35 cellular contexts compared by ENCODE assay signal in the genomic region with DNA sequence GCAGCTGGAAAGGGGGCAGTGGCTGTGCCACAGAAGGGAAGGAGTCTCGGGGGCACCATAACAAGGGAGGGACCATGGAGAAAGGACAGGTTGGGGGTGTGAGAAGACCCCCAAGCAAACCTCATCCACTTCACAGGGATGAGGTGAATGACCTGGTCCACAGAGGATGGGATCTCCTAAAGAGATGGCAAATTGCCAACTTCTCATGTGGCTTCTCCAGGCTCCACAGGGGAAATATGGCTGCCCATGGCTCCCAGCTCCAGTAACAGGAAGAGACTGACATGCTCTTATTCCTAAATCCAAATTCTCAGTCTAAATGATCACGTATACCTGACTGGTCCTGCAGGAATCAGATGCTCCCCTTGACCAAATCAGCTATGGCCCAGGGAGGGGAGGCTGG.
"Had no signal": no experiment of that assay in that cellular context is flagged by ENCODE, and none has a peak within 500 bp of the region (broad histone marks: within the 10 kb centered on the region; RNA-seq: fewer than 3 reads in every experiment).

No MANE protein-coding gene starts in this region.

- H3K4me3 Mint-ChIP-seq: activated B cell treated with CpG ODN at 0.5 μM for 24 hours; activated CD4-positive, alpha-beta memory T cell treated with anti-CD3 and anti-CD28 coated beads for 36 hours; activated CD4-positive, alpha-beta T cell treated with anti-CD3 and anti-CD28 coated beads, Interleukin-2, amount 10 ng/mL, durations not matched to agents 24 days and 14 days; activated CD8-positive, alpha-beta T cell treated with anti-CD3 and anti-CD28 coated beads for 36 hours; activated naive CD4-positive, alpha-beta T cell treated with anti-CD3 and anti-CD28 coated beads, Interleukin-2, amount 10 ng/mL, durations not matched to agents 7 days and 5 days; activated naive CD4-positive, alpha-beta T cell treated with anti-CD3 and anti-CD28 coated beads, Interleukin-2, amount 50 U/mL, for 24 hours; activated naive CD8-positive, alpha-beta T cell; activated naive CD8-positive, alpha-beta T cell treated with anti-CD3 and anti-CD28 coated beads, Interleukin-2, amount 10 ng/mL, durations not matched to agents 7 days and 5 days; activated naive CD8-positive, alpha-beta T cell treated with anti-CD3 and anti-CD28 coated beads, Interleukin-2, amount 50 U/mL, for 24 hours; activated T-cell treated with anti-CD3 and anti-CD28 coated beads, Interleukin-2, amount 50 U/mL, for 4 hours; brain; central memory CD8-positive, alpha-beta T cell; T-helper 1 cell treated with Interleukin-12 subunit alpha and Interleukin-12 subunit beta and Interleukin-4 antibody, amounts not matched to agents 30 μg/mL and 1 μg/mL, for 36 hours; T-helper 2 cell treated with Interferon-gamma antibody and Interleukin-4, amounts not matched to agents 5 μg/mL and 100 μg/mL, for 36 hours had no signal

- H3K27ac ChIP-seq: ascending aorta, cardiac muscle cell, VCaP had no signal

- H3K36me3 Mint-ChIP-seq: activated CD4-positive, alpha-beta memory T cell treated with anti-CD3 and anti-CD28 coated beads for 36 hours; activated naive CD4-positive, alpha-beta T cell treated with anti-CD3 and anti-CD28 coated beads, Interleukin-2, amount 10 ng/mL, durations not matched to agents 7 days and 5 days; activated naive CD4-positive, alpha-beta T cell treated with anti-CD3 and anti-CD28 coated beads, Interleukin-2, amount 50 U/mL, for 24 hours; activated naive CD8-positive, alpha-beta T cell; activated naive CD8-positive, alpha-beta T cell treated with anti-CD3 and anti-CD28 coated beads, Interleukin-2, amount 10 ng/mL, durations not matched to agents 7 days and 5 days; brain had no signal

- H3K4me1 Mint-ChIP-seq: activated B cell treated with CpG ODN at 0.5 μM for 24 hours; activated CD4-positive, alpha-beta T cell treated with anti-CD3 and anti-CD28 coated beads, Interleukin-2, amount 10 ng/mL, durations not matched to agents 24 days and 14 days; activated naive CD4-positive, alpha-beta T cell treated with anti-CD3 and anti-CD28 coated beads, Interleukin-2, amount 10 ng/mL, durations not matched to agents 7 days and 5 days; activated naive CD4-positive, alpha-beta T cell treated with anti-CD3 and anti-CD28 coated beads, Interleukin-2, amount 50 U/mL, for 24 hours; activated naive CD8-positive, alpha-beta T cell treated with anti-CD3 and anti-CD28 coated beads, Interleukin-2, amount 10 ng/mL, durations not matched to agents 7 days and 5 days; activated naive CD8-positive, alpha-beta T cell treated with anti-CD3 and anti-CD28 coated beads, Interleukin-2, amount 50 U/mL, for 24 hours; central memory CD8-positive, alpha-beta T cell had no signal

- H3K4me3 ChIP-seq: ascending aorta, cardiac muscle cell had no signal

- FAIRE-seq: TTC549 had no signal

- ATAC-seq: activated CD8-positive, alpha-beta T cell treated with anti-CD3 and anti-CD28 coated beads for 36 hours; activated naive CD8-positive, alpha-beta T cell treated with anti-CD3 and anti-CD28 coated beads, Interleukin-2, amount 50 U/mL, for 24 hours; activated T-cell treated with anti-CD3 and anti-CD28 coated beads, Interleukin-2, amount 50 U/mL, for 4 hours had no signal

- H3K27me3 ChIP-seq: ascending aorta, cardiac muscle cell had no signal

- H3K27ac Mint-ChIP-seq: activated B cell treated with CpG ODN at 0.5 μM for 24 hours; activated CD4-positive, alpha-beta memory T cell treated with anti-CD3 and anti-CD28 coated beads for 36 hours; activated CD4-positive, alpha-beta T cell treated with anti-CD3 and anti-CD28 coated beads, Interleukin-2, amount 10 ng/mL, durations not matched to agents 24 days and 14 days; activated CD8-positive, alpha-beta T cell treated with anti-CD3 and anti-CD28 coated beads for 36 hours; activated naive CD4-positive, alpha-beta T cell treated with anti-CD3 and anti-CD28 coated beads, Interleukin-2, amount 10 ng/mL, durations not matched to agents 7 days and 5 days; activated naive CD4-positive, alpha-beta T cell treated with anti-CD3 and anti-CD28 coated beads, Interleukin-2, amount 50 U/mL, for 24 hours; activated naive CD8-positive, alpha-beta T cell; activated naive CD8-positive, alpha-beta T cell treated with anti-CD3 and anti-CD28 coated beads, Interleukin-2, amount 10 ng/mL, durations not matched to agents 7 days and 5 days; activated naive CD8-positive, alpha-beta T cell treated with anti-CD3 and anti-CD28 coated beads, Interleukin-2, amount 50 U/mL, for 24 hours; activated T-helper 2 cell treated with anti-CD3 and anti-CD28 coated beads, Interferon-gamma antibody, Interleukin-2, Interleukin-4, amounts not matched to agents 10 μg/mL and 5 μg/mL and 100 μg/mL, durations not matched to agents 14 hours and 24 hours and 36 hours; brain; T-helper 1 cell treated with Interleukin-12 subunit alpha and Interleukin-12 subunit beta and Interleukin-4 antibody, amounts not matched to agents 30 μg/mL and 1 μg/mL, for 36 hours; T-helper 2 cell treated with Interferon-gamma antibody and Interleukin-4, amounts not matched to agents 5 μg/mL and 100 μg/mL, for 36 hours had no signal

- H3K9me3 ChIP-seq: ascending aorta had no signal

- H3K4me1 ChIP-seq: ascending aorta had no signal

- H3K9me3 Mint-ChIP-seq: activated B cell treated with CpG ODN at 0.5 μM for 24 hours; activated CD4-positive, alpha-beta T cell treated with anti-CD3 and anti-CD28 coated beads, Interleukin-2, amount 10 ng/mL, durations not matched to agents 24 days and 14 days; activated naive CD4-positive, alpha-beta T cell treated with anti-CD3 and anti-CD28 coated beads, Interleukin-2, amount 10 ng/mL, durations not matched to agents 7 days and 5 days; activated naive CD8-positive, alpha-beta T cell treated with anti-CD3 and anti-CD28 coated beads, Interleukin-2, amount 10 ng/mL, durations not matched to agents 7 days and 5 days; activated T-cell treated with anti-CD3 and anti-CD28 coated beads, Interleukin-2, amount 50 U/mL, for 4 hours; activated T-helper 2 cell treated with anti-CD3 and anti-CD28 coated beads, Interferon-gamma antibody, Interleukin-2, Interleukin-4, amounts not matched to agents 10 μg/mL and 5 μg/mL and 100 μg/mL, durations not matched to agents 14 hours and 24 hours and 36 hours; T-helper 1 cell treated with Interleukin-12 subunit alpha and Interleukin-12 subunit beta and Interleukin-4 antibody, amounts not matched to agents 30 μg/mL and 1 μg/mL, for 36 hours; T-helper 2 cell treated with Interferon-gamma antibody and Interleukin-4, amounts not matched to agents 5 μg/mL and 100 μg/mL, for 36 hours had no signal

- DNase-seq: activated B cell treated with CpG ODN at 0.5 μM for 24 hours; activated CD4-positive, alpha-beta memory T cell treated with anti-CD3 and anti-CD28 coated beads for 36 hours; activated CD4-positive, alpha-beta T cell treated with anti-CD3 and anti-CD28 coated beads for 4 hours; activated CD4-positive, alpha-beta T cell treated with anti-CD3 and anti-CD28 coated beads, Interleukin-2, amount 10 ng/mL, durations not matched to agents 24 days and 14 days; activated CD4-positive, alpha-beta T cell treated with anti-CD3 and anti-CD28 coated beads, Interleukin-2, amount 50 U/mL, for 1 hour; activated CD4-positive, alpha-beta T cell treated with anti-CD3 and anti-CD28 coated beads, Interleukin-2, amount 50 U/mL, for 4 hours; activated CD4-positive, CD25-positive, alpha-beta regulatory T cell treated with anti-CD3 and anti-CD28 coated beads, Interleukin-2, amount 50 U/mL, for 72 hours; activated CD8-positive, alpha-beta T cell treated with anti-CD3 and anti-CD28 coated beads for 36 hours; activated effector memory CD4-positive, alpha-beta T cell treated with Interleukin-2 at 50 U/mL for 16 hours; activated gamma-delta T cell; activated naive CD4-positive, alpha-beta T cell treated with anti-CD3 and anti-CD28 coated beads, Interleukin-2, amount 10 ng/mL, durations not matched to agents 7 days and 5 days; activated naive CD4-positive, alpha-beta T cell treated with Interleukin-2 at 50 U/mL for 16 hours; activated naive CD8-positive, alpha-beta T cell treated with anti-CD3 and anti-CD28 coated beads, Interleukin-2, amount 10 ng/mL, durations not matched to agents 7 days and 5 days; activated naive CD8-positive, alpha-beta T cell treated with anti-CD3 and anti-CD28 coated beads, Interleukin-2, amount 50 U/mL, for 24 hours; activated T-cell treated with anti-CD3 and anti-CD28 coated beads for 4 hours; activated T-cell treated with anti-CD3 and anti-CD28 coated beads, Interleukin-2, amount 50 U/mL, for 1 hour; activated T-cell treated with anti-CD3 and anti-CD28 coated beads, Interleukin-2, amount 50 U/mL, for 4 hours; amygdala; anterior cingulate cortex; caudate nucleus; cerebellar nuclear complex; T-helper 1 cell; T-helper 2 cell; T-helper 9 cell had no signal

- H3K27me3 Mint-ChIP-seq: activated B cell treated with CpG ODN at 0.5 μM for 24 hours; activated CD4-positive, alpha-beta memory T cell treated with anti-CD3 and anti-CD28 coated beads for 36 hours; activated CD4-positive, alpha-beta T cell treated with anti-CD3 and anti-CD28 coated beads, Interleukin-2, amount 10 ng/mL, durations not matched to agents 24 days and 14 days; activated naive CD4-positive, alpha-beta T cell treated with anti-CD3 and anti-CD28 coated beads, Interleukin-2, amount 10 ng/mL, durations not matched to agents 7 days and 5 days; activated naive CD8-positive, alpha-beta T cell; activated naive CD8-positive, alpha-beta T cell treated with anti-CD3 and anti-CD28 coated beads, Interleukin-2, amount 10 ng/mL, durations not matched to agents 7 days and 5 days; activated naive CD8-positive, alpha-beta T cell treated with anti-CD3 and anti-CD28 coated beads, Interleukin-2, amount 50 U/mL, for 24 hours; central memory CD8-positive, alpha-beta T cell had no signal

- H3K36me3 ChIP-seq: ascending aorta, cardiac muscle cell had no signal
